2 cellular contexts compared by ENCODE assay signal in the genomic region with DNA sequence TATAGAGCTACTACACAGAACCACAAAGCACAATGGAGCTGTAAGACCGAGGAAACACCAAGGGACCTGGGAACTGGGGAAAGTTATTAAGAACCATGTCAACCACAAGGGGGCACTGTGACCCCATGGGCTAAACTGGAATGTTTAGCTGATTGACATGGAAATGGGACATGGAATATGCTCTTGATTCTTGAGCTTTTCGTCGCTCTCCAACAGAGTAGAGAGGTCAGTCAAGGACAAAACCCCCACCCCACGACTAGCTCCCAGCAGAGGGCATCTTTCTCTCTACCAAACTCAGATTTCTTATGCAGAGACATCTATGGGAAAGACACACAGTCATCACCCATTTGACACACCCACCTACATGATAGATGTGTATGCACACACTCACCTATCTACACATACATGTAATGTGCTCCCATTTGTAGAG.
TF ChIP-seq lines count a peak whose summit lies in the region.

No MANE protein-coding gene starts in this region.

TF ChIP-seq in HEK293, 187 proteins besides CTCF, POLR2A, EP300 and RAD21 (continued from another document and continues in another):
- TF ChIP-seq, protein P1, sequence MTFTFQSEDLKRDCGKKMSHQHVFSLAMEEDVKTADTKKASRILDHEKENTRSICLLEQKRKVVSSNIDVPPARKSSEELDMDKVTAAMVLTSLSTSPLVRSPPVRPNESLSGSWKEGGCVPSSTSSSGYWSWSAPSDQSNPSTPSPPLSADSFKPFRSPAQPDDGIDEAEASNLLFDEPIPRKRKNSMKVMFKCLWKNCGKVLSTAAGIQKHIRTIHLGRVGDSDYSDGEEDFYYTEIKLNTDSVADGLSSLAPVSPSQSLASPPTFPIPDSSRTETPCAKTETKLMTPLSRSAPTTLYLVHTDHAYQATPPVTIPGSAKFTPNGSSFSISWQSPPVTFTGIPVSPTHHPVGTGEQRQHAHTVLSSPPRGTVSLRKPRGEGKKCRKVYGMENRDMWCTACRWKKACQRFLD (tag by site-specific recombination; IDR thresholded peaks at IDR 0.05) = no peak
- TF ChIP-seq, protein P2, sequence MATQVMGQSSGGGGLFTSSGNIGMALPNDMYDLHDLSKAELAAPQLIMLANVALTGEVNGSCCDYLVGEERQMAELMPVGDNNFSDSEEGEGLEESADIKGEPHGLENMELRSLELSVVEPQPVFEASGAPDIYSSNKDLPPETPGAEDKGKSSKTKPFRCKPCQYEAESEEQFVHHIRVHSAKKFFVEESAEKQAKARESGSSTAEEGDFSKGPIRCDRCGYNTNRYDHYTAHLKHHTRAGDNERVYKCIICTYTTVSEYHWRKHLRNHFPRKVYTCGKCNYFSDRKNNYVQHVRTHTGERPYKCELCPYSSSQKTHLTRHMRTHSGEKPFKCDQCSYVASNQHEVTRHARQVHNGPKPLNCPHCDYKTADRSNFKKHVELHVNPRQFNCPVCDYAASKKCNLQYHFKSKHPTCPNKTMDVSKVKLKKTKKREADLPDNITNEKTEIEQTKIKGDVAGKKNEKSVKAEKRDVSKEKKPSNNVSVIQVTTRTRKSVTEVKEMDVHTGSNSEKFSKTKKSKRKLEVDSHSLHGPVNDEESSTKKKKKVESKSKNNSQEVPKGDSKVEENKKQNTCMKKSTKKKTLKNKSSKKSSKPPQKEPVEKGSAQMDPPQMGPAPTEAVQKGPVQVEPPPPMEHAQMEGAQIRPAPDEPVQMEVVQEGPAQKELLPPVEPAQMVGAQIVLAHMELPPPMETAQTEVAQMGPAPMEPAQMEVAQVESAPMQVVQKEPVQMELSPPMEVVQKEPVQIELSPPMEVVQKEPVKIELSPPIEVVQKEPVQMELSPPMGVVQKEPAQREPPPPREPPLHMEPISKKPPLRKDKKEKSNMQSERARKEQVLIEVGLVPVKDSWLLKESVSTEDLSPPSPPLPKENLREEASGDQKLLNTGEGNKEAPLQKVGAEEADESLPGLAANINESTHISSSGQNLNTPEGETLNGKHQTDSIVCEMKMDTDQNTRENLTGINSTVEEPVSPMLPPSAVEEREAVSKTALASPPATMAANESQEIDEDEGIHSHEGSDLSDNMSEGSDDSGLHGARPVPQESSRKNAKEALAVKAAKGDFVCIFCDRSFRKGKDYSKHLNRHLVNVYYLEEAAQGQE (tag by site-specific recombination; IDR thresholded peaks at IDR 0.05) = peak; percentile 74; the same call in 1 of the 2 replicates
- TF ChIP-seq ZNF112 (tag by site-specific recombination; IDR thresholded peaks at IDR 0.05) (no peak), KLF16 (tag by site-specific recombination; IDR thresholded peaks at IDR 0.05) (no peak), IKZF3 (tag by site-specific recombination; IDR thresholded peaks at IDR 0.05) (peak; percentile 67), ZBTB48 (tag by site-specific recombination; IDR thresholded peaks at IDR 0.05) (peak; percentile 69), GLI4 (tag by site-specific recombination; IDR thresholded peaks at IDR 0.05) (no peak), ZNF560 (tag by site-specific recombination; IDR thresholded peaks at IDR 0.05; ENCODE audit: borderline replicate concordance) (no peak), KLF7 (tag by site-specific recombination; IDR thresholded peaks at IDR 0.05; ENCODE audit: borderline replicate concordance) (no peak), HOXC10 (CRISPR knock-in tag; IDR thresholded peaks at IDR 0.05) (no peak), ZNF48 (tag by site-specific recombination; IDR thresholded peaks at IDR 0.05) (no peak), ZNF302 (tag by site-specific recombination; IDR thresholded peaks at IDR 0.05; ENCODE audit: low read depth) (no peak), ZNF830 (tag by site-specific recombination; IDR thresholded peaks at IDR 0.05; ENCODE audit: low read depth) (no peak), PRDM1 (tag by site-specific recombination; IDR thresholded peaks at IDR 0.05) (no peak), ZBTB1 (tag by site-specific recombination; IDR thresholded peaks at IDR 0.05) (no peak), ZNF433 (tag by site-specific recombination; IDR thresholded peaks at IDR 0.05; ENCODE audit: low read depth) (no peak)
- TF ChIP-seq, protein P3, sequence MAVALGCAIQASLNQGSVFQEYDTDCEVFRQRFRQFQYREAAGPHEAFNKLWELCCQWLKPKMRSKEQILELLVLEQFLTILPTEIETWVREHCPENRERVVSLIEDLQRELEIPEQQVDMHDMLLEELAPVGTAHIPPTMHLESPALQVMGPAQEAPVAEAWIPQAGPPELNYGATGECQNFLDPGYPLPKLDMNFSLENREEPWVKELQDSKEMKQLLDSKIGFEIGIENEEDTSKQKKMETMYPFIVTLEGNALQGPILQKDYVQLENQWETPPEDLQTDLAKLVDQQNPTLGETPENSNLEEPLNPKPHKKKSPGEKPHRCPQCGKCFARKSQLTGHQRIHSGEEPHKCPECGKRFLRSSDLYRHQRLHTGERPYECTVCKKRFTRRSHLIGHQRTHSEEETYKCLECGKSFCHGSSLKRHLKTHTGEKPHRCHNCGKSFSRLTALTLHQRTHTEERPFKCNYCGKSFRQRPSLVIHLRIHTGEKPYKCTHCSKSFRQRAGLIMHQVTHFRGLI (tag by site-specific recombination; IDR thresholded peaks at IDR 0.05) = no peak
- TF ChIP-seq, protein P4, sequence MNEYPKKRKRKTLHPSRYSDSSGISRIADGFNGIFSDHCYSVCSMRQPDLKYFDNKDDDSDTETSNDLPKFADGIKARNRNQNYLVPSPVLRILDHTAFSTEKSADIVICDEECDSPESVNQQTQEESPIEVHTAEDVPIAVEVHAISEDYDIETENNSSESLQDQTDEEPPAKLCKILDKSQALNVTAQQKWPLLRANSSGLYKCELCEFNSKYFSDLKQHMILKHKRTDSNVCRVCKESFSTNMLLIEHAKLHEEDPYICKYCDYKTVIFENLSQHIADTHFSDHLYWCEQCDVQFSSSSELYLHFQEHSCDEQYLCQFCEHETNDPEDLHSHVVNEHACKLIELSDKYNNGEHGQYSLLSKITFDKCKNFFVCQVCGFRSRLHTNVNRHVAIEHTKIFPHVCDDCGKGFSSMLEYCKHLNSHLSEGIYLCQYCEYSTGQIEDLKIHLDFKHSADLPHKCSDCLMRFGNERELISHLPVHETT (tag by site-specific recombination; IDR thresholded peaks at IDR 0.05) = no peak
- TF ChIP-seq, protein P5, sequence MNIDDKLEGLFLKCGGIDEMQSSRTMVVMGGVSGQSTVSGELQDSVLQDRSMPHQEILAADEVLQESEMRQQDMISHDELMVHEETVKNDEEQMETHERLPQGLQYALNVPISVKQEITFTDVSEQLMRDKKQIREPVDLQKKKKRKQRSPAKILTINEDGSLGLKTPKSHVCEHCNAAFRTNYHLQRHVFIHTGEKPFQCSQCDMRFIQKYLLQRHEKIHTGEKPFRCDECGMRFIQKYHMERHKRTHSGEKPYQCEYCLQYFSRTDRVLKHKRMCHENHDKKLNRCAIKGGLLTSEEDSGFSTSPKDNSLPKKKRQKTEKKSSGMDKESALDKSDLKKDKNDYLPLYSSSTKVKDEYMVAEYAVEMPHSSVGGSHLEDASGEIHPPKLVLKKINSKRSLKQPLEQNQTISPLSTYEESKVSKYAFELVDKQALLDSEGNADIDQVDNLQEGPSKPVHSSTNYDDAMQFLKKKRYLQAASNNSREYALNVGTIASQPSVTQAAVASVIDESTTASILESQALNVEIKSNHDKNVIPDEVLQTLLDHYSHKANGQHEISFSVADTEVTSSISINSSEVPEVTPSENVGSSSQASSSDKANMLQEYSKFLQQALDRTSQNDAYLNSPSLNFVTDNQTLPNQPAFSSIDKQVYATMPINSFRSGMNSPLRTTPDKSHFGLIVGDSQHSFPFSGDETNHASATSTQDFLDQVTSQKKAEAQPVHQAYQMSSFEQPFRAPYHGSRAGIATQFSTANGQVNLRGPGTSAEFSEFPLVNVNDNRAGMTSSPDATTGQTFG (tag by site-specific recombination; IDR thresholded peaks at IDR 0.05; ENCODE audit: borderline replicate concordance) = no peak

TF ChIP-seq in WTC11, 78 proteins besides CTCF, POLR2A, EP300 and RAD21 (continued from another document):
- TF ChIP-seq, protein P6, sequence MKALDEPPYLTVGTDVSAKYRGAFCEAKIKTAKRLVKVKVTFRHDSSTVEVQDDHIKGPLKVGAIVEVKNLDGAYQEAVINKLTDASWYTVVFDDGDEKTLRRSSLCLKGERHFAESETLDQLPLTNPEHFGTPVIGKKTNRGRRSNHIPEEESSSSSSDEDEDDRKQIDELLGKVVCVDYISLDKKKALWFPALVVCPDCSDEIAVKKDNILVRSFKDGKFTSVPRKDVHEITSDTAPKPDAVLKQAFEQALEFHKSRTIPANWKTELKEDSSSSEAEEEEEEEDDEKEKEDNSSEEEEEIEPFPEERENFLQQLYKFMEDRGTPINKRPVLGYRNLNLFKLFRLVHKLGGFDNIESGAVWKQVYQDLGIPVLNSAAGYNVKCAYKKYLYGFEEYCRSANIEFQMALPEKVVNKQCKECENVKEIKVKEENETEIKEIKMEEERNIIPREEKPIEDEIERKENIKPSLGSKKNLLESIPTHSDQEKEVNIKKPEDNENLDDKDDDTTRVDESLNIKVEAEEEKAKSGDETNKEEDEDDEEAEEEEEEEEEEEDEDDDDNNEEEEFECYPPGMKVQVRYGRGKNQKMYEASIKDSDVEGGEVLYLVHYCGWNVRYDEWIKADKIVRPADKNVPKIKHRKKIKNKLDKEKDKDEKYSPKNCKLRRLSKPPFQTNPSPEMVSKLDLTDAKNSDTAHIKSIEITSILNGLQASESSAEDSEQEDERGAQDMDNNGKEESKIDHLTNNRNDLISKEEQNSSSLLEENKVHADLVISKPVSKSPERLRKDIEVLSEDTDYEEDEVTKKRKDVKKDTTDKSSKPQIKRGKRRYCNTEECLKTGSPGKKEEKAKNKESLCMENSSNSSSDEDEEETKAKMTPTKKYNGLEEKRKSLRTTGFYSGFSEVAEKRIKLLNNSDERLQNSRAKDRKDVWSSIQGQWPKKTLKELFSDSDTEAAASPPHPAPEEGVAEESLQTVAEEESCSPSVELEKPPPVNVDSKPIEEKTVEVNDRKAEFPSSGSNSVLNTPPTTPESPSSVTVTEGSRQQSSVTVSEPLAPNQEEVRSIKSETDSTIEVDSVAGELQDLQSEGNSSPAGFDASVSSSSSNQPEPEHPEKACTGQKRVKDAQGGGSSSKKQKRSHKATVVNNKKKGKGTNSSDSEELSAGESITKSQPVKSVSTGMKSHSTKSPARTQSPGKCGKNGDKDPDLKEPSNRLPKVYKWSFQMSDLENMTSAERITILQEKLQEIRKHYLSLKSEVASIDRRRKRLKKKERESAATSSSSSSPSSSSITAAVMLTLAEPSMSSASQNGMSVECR (CRISPR knock-in tag; IDR thresholded peaks at IDR 0.05; ENCODE audit: borderline replicate concordance) = no peak
